Comparison of ENCODE assay signal across 9 cellular contexts in the genomic region with DNA sequence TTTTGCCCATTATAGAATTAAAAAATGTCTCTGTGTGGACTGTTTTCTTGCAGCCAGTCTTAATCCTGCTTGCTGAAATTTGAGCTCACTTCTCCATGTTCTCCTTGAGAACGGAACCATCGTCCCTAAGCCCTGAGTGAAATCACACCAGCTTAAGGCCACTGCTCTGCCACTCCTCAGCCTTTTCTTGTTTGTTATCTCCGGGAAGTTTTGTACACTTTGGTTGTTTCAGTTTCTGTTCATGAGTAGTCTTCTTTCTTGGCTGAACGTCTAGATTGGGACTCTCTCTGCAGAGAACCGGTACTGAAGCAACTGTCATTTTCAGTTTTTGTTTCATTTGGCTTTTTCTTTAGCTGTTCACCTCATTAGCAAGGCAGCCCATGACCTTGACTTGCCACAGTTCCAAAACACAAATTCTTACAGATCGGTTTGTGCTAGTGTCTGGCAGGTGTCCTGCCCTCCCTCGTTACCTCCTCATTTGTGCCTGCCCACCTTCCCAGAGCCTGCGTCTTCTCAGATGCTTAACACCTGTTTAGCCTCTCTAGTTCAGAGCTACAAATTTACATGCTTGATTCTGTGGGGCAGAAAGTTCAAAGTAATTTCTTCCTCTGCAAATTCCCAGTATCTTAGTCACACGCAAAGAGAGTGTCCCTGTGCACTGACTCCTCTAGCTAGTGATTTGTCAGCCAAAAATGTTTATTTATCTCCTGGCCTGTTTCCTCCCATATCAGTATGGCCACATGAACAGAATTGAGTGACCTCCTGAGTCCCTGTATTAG. TPM values are rescaled to one million over a fixed set of nuclear protein-coding genes. Genes with fewer than 3 reads are reported as not detected.
DNase-seq lines count a peak whose midpoint lies in the region; ATAC-seq and TF ChIP-seq lines count a peak whose summit lies in the region.
"Had no signal": no experiment of that assay in that cellular context is flagged by ENCODE, and none has a peak within 500 bp of the region (broad histone marks: within the 10 kb centered on the region; RNA-seq: fewer than 3 reads in every experiment).

No MANE protein-coding gene starts in this region.

- no peak for TF ChIP-seq CTCF in fibroblast of lung (conservative IDR thresholded peaks at IDR 0.05 in 1 of 2, IDR thresholded peaks at IDR 0.05 in 1 of 2; ENCODE audit: low read depth in 1 of 2, low read length in 2 of 2)

- H3K4me3 ChIP-seq in fibroblast of lung (replicated peaks in 1 of 4; ENCODE audit: control extremely low read depth in 1 of 4, insufficient read depth in 1 of 4, low read depth in 3 of 4, low read length in 4 of 4), result peak overlapping the region; percentile 2 to 39 (median 28)
- peak overlapping the region in 1 of 7 experiments; percentile 23 for H3K4me3 ChIP-seq in skin epidermis
- H3K4me3 ChIP-seq: A549 had no signal

- peaks cover 14% of the 10 kb centered on the region for H3K4me1 ChIP-seq in fibroblast of lung (ENCODE audit: control insufficient read depth, extremely low read depth, insufficient read depth, low read length)

- H3K4me2 ChIP-seq in fibroblast of lung (ENCODE audit: extremely low read depth, insufficient read depth, low read length), result peak overlapping the region; percentile 92
- H3K4me2 ChIP-seq: A549 had no signal

- no peaks in the 10 kb centered on the region for H3K79me2 ChIP-seq in fibroblast of lung (ENCODE audit: control insufficient read depth, insufficient read depth, low read length)

- DNase-seq in NOMO-1 treated with DMSO at 0.1 percent for 48 hours (lab: John Stamatoyannopoulos, UW; ENCODE audit: unreplicated experiment) (peak; percentile 10), NOMO-1 treated with dmso at 0.1 percent for 144 hours (lab: John Stamatoyannopoulos, UW; ENCODE audit: unreplicated experiment) (no peak), fibroblast of lung (ENCODE audit: low read depth in 2 of 2) (peak; percentile 45 to 57), NCI-H510A (lab: John Stamatoyannopoulos, UW) (no peak), DMS114 treated with DMSO at 0.1 percent for 48 hours (lab: John Stamatoyannopoulos, UW; ENCODE audit: unreplicated experiment) (no peak)

- peaks cover 6% of the 10 kb centered on the region for H3K36me3 ChIP-seq in fibroblast of lung (ENCODE audit: control insufficient read depth, insufficient read depth, low read length)

- H3K9me3 ChIP-seq in fibroblast of lung (ENCODE audit: control insufficient read depth, insufficient read depth, low read depth, low read length), result no peaks in the 10 kb centered on the region
- H3K9me3 ChIP-seq: A549 had no signal

- ATAC-seq in HG02884 (IDR thresholded peaks at IDR 0.05; ENCODE audit: unreplicated experiment), result peak; percentile 90

- peak overlapping the region; percentile 15 for H3K27ac ChIP-seq in fibroblast of lung (ENCODE audit: insufficient read depth, low read length)
- H3K27ac ChIP-seq in skin epidermis, result peak overlapping the region in 14 of 21 experiments; percentile 23 to 89 (median 66)
- H3K27ac ChIP-seq: A549 had no signal

- no peaks in the 10 kb centered on the region for H4K20me1 ChIP-seq in fibroblast of lung (ENCODE audit: control insufficient read depth, extremely low read depth, insufficient read depth, low read length)

- H2AFZ ChIP-seq in fibroblast of lung (ENCODE audit: low read length), result peak overlapping the region; percentile 64

- no peaks in the 10 kb centered on the region for H3K27me3 ChIP-seq in fibroblast of lung (ENCODE audit: control insufficient read depth, insufficient read depth, low read length)

- TF ChIP-seq POLR2A in Raji (IDR thresholded peaks at IDR 0.05; ENCODE audit: insufficient read depth, low read depth, low read length), result peak; percentile 43

- no peak overlapping the region for H3K9ac ChIP-seq in fibroblast of lung (ENCODE audit: insufficient read depth, low read length)

RNA-seq across cellular contexts. Expression of a gene that starts 12.4 kb away (rescaled TPM):
- 22.9 and 41.8 TPM in 2 replicates for total RNA-seq in fibroblast of lung
- 19.5 and 22.1 TPM in 2 replicates for polyA plus RNA-seq in fibroblast of lung
- polyA plus RNA-seq in fibroblast of lung (2012), result 17.5 and 19.8 TPM in 2 replicates
- 33.5 and 50.6 TPM in 2 replicates for polyA minus RNA-seq in fibroblast of lung (ENCODE audit: low replicate concordance)

RNA-seq across cellular contexts. Expression of a gene that starts 57.3 kb away (rescaled TPM):
- 19.3 and 19.7 TPM in 2 replicates for total RNA-seq in fibroblast of lung
- polyA plus RNA-seq in fibroblast of lung, result 3.8 and 4.5 TPM in 2 replicates
- polyA plus RNA-seq in fibroblast of lung (2012), result 3.5 and 5.0 TPM in 2 replicates
- polyA minus RNA-seq in fibroblast of lung (ENCODE audit: low replicate concordance), result 6.4 and 7.0 TPM in 2 replicates

Comparison
In these comparisons a context has a peak if more than half of its experiments do, and no peak if none do; other contexts are left out.
1. DNase-seq: peak in NOMO-1 treated with DMSO at 0.1 percent for 48 hours (single experiment) and fibroblast of lung (2 of 2); none in NOMO-1 treated with dmso at 0.1 percent for 144 hours (single experiment), NCI-H510A (single experiment) and DMS114 treated with DMSO at 0.1 percent for 48 hours (single experiment).